24 cellular contexts compared by ENCODE assay signal in genomic region chr9:97505845-97506244, GRCh38. TPM values are rescaled to one million over a fixed set of nuclear protein-coding genes. Genes with fewer than 3 reads are reported as not detected.
DNase-seq lines count a peak whose midpoint lies in the region; ATAC-seq and TF ChIP-seq lines count a peak whose summit lies in the region.
"Had no signal": no experiment of that assay in that cellular context is flagged by ENCODE, and none has a peak within 500 bp of the region (broad histone marks: within the 10 kb centered on the region; RNA-seq: fewer than 3 reads in every experiment).

No MANE protein-coding gene starts in this region.

- H3K9me2 ChIP-seq in SK-N-SH: no peaks in the 10 kb centered on the region

- H3K36me3 ChIP-seq in SK-N-SH (replicated peaks in 1 of 2; ENCODE audit: control insufficient read depth in 1 of 2, insufficient read depth in 2 of 2, low read length in 1 of 2) (no peaks in the 10 kb centered on the region), uterus (no peaks in the 10 kb centered on the region)
- H3K36me3 ChIP-seq: BLaER1 treated with 17β-estradiol and CSF1 and Interleukin-3, amounts not matched to agents 10 nM and 100 nM had no signal

- ATAC-seq in SK-N-SH treated with all-trans-retinoic acid at 6 μM for 48 hours (no peak), WTC11 (no peak)
- ATAC-seq: CD8-positive, alpha-beta T cell; Panc1 had no signal

- H3K79me2 ChIP-seq in SK-N-SH (ENCODE audit: insufficient read depth): no peaks in the 10 kb centered on the region

- peaks cover 14% of the 10 kb centered on the region for H3K4me1 Mint-ChIP-seq in osteocyte (ENCODE audit: unreplicated experiment)
- peaks cover 19% of the 10 kb centered on the region for H3K4me1 Mint-ChIP-seq in WTC11

- no peak overlapping the region for H2AFZ ChIP-seq in SK-N-SH (ENCODE audit: low read depth)

- intact Hi-C loops in uterus (cut with DNase I; ENCODE audit: low total_unique reads): no loop called here

- no peaks in the 10 kb centered on the region for H3K9me3 Mint-ChIP-seq in osteocyte (ENCODE audit: unreplicated experiment)
- H3K9me3 Mint-ChIP-seq in WTC11: no peaks in the 10 kb centered on the region
- H3K9me3 Mint-ChIP-seq: CD8-positive, alpha-beta T cell; IgD-negative memory B cell had no signal

- TF ChIP-seq EP300 in SK-N-SH (IDR thresholded peaks at IDR 0.05; ENCODE audit: borderline replicate concordance in 1 of 2, low read depth in 1 of 2, low read length in 1 of 2): no peak

- TF ChIP-seq POLR2A in uterus (IDR thresholded peaks at IDR 0.05): no peak

- TF ChIP-seq CTCF in SK-N-SH (IDR thresholded peaks at IDR 0.05) (no peak), osteocyte (IDR thresholded peaks at IDR 0.05) (no peak), uterus (IDR thresholded peaks at IDR 0.05) (no peak), WTC11 (IDR thresholded peaks at IDR 0.05) (no peak)

- no peak overlapping the region for H3K4me2 ChIP-seq in SK-N-SH
- H3K4me2 ChIP-seq: BLaER1 treated with 17β-estradiol and CSF1 and Interleukin-3, amounts not matched to agents 10 nM and 100 nM had no signal

- H4K20me1 ChIP-seq in SK-N-SH (ENCODE audit: insufficient read depth): no peaks in the 10 kb centered on the region

- H3K27me3 Mint-ChIP-seq in osteocyte (ENCODE audit: unreplicated experiment) (peaks cover 44% of the 10 kb centered on the region), WTC11 (ENCODE audit: low read depth) (peaks cover 4% of the 10 kb centered on the region)

- peaks cover 1% of the 10 kb centered on the region for H3F3A ChIP-seq in SK-N-SH (replicated peaks; ENCODE audit: insufficient read depth)

- H3K4me1 ChIP-seq in SK-N-SH (ENCODE audit: control insufficient read depth in 1 of 2, insufficient read depth in 2 of 2, low read depth in 1 of 2, low read length in 1 of 2) (peaks cover 0 to 37% of the 10 kb centered on the region in 2 experiments; a peak in 3 of 4 replicates), uterus (no peaks in the 10 kb centered on the region)

- CTCF ChIA-PET in SK-N-SH (lab: Yijun Ruan, JAX): interaction anchor here (1.2 to 8.5 kb wide), 5 partner anchors 9 to 110 kb away, joined by 3 to 153 read pairs (median 7); no protein-coding TSS in a partner anchor
- CTCF ChIA-PET in WTC11 (lab: Charles Lee): interaction anchor here (0.9 to 2.0 kb wide), 2 partner anchors 93 to 184 kb away, joined by 3 to 9 read pairs; no protein-coding TSS in a partner anchor

- no peak overlapping the region for H3K4me3 Mint-ChIP-seq in osteocyte (ENCODE audit: unreplicated experiment)
- H3K4me3 Mint-ChIP-seq in WTC11: no peak overlapping the region
- H3K4me3 Mint-ChIP-seq: CD8-positive, alpha-beta T cell; IgD-negative memory B cell had no signal

- H3K9me3 ChIP-seq in SK-N-SH (no peaks in the 10 kb centered on the region), uterus (no peaks in the 10 kb centered on the region)

- POLR2A ChIA-PET in SK-N-SH (lab: Yijun Ruan, JAX) (interaction anchor here (1.5 to 1.6 kb wide), 2 partner anchors 51 to 56 kb away, joined by 5 to 7 read pairs; no protein-coding TSS in a partner anchor), WTC11 (lab: Charles Lee) (no interaction called here)

- peaks cover 42% of the 10 kb centered on the region for H3K27me3 ChIP-seq in SK-N-SH (ENCODE audit: insufficient read depth)
- no peaks in the 10 kb centered on the region for H3K27me3 ChIP-seq in uterus

- no peak for TF ChIP-seq RAD21 in SK-N-SH (IDR thresholded peaks at IDR 0.05; ENCODE audit: low read length)

- WGBS in SK-N-SH (ENCODE audit: low lambda C conversion rate): 50% methylated on average over 3 of the region's 3 CpGs

- H3K9ac ChIP-seq in SK-N-SH: no peak overlapping the region
- H3K9ac ChIP-seq: BLaER1 treated with 17β-estradiol and CSF1 and Interleukin-3, amounts not matched to agents 10 nM and 100 nM had no signal

- DNase-seq in SK-N-SH (no peak), cerebellum (ENCODE audit: low spot score) (peak; percentile 73), osteocyte (ENCODE audit: extremely low spot score, unreplicated experiment) (peak; percentile 23), uterus (no peak), WTC11 (ENCODE audit: low spot score) (no peak)
- no peak for DNase-seq in stimulated activated CD4-positive, alpha-beta T cell treated with anti-CD3 and anti-CD28 coated beads, Interleukin-4, amount 100 ng/mL, for 1 hour
- no peak for DNase-seq in activated CD4-positive, alpha-beta T cell treated with anti-CD3 and anti-CD28 coated beads, Interleukin-2, amount 50 U/mL, for 1 hour
- DNase-seq: ACHN; Calu3; GDM1; Karpas-422; MV-4-11; NCI-H1105 treated with DMSO at 0.1 percent for 48 hours; NCI-H2029 treated with DMSO at 0.1 percent for 48 hours; NCI-H226; NCI-H510A treated with DMSO at 0.1 percent for 48 hours; NCI-H748 treated with DMSO at 0.1 percent for 48 hours; NK-92 treated with Interleukin-12 subunit alpha and Interleukin-12 subunit beta, amount 100 ng/mL, for 24 hours had no signal

- H3K36me3 Mint-ChIP-seq in osteocyte (ENCODE audit: unreplicated experiment): no peaks in the 10 kb centered on the region
- H3K36me3 Mint-ChIP-seq in WTC11: no peaks in the 10 kb centered on the region
- H3K36me3 Mint-ChIP-seq: CD8-positive, alpha-beta T cell had no signal

- H3K27ac Mint-ChIP-seq in osteocyte (ENCODE audit: unreplicated experiment): no peak overlapping the region
- H3K27ac Mint-ChIP-seq in WTC11: no peak overlapping the region
- H3K27ac Mint-ChIP-seq: CD8-positive, alpha-beta T cell; IgD-negative memory B cell had no signal

- H3K27ac ChIP-seq in SK-N-SH (ENCODE audit: low read depth in 2 of 2, low read length in 1 of 2): peak overlapping the region; percentile 51 to 100; a peak in 3 of 4 replicates
- peak overlapping the region; percentile 93 to 94 for H3K27ac ChIP-seq in uterus
- H3K27ac ChIP-seq: 22Rv1; BLaER1 treated with 17β-estradiol and CSF1 and Interleukin-3, amounts not matched to agents 10 nM and 100 nM had no signal

- peak overlapping the region in 1 of 2 experiments; percentile 20; a peak in 1 of 4 replicates for H3K4me3 ChIP-seq in SK-N-SH (ENCODE audit: low read depth in 2 of 2, low read length in 1 of 2)
- no peak overlapping the region for H3K4me3 ChIP-seq in uterus
- H3K4me3 ChIP-seq: BLaER1 treated with 17β-estradiol and CSF1 and Interleukin-3, amounts not matched to agents 10 nM and 100 nM had no signal

TF ChIP-seq in SK-N-SH, 30 proteins besides CTCF, POLR2A, EP300 and RAD21 (continues in another document):
- TF ChIP-seq FOXJ3 (CRISPR knock-in tag; IDR thresholded peaks at IDR 0.05) (no peak), TEAD4 (IDR thresholded peaks at IDR 0.05; ENCODE audit: borderline replicate concordance, insufficient read depth) (no peak), RFX5 (IDR thresholded peaks at IDR 0.05; ENCODE audit: low read length) (no peak), FOXM1 (IDR thresholded peaks at IDR 0.05; ENCODE audit: low read depth) (no peak), RCOR1 (IDR thresholded peaks at IDR 0.05; ENCODE audit: low read length) (no peak), ELF1 (IDR thresholded peaks at IDR 0.05) (no peak), TAF1 (IDR thresholded peaks at IDR 0.05; ENCODE audit: borderline replicate concordance, low read depth, low read length) (no peak), JUND (IDR thresholded peaks at IDR 0.05) (no peak), MXI1 (IDR thresholded peaks at IDR 0.05; ENCODE audit: low read depth, low read length) (no peak)

TF ChIP-seq in SK-N-SH treated with all-trans-retinoic acid at 6 μM for 48 hours, 23 proteins besides CTCF, POLR2A, EP300 and RAD21 (continues in another document):
- no peak for TF ChIP-seq ZFP30 (CRISPR knock-in tag; IDR thresholded peaks at IDR 0.05)
- no peak for TF ChIP-seq TOX (CRISPR knock-in tag; IDR thresholded peaks at IDR 0.05; ENCODE audit: borderline replicate concordance)
- TF ChIP-seq ZC3H10 (CRISPR knock-in tag; IDR thresholded peaks at IDR 0.05): no peak
- TF ChIP-seq CREB5 (CRISPR knock-in tag; IDR thresholded peaks at IDR 0.05; ENCODE audit: low read depth): no peak
- TF ChIP-seq ZNF8 (CRISPR knock-in tag; IDR thresholded peaks at IDR 0.05): no peak

TF ChIP-seq in WTC11, 78 proteins besides CTCF, POLR2A, EP300 and RAD21:
- TF ChIP-seq CBFB (CRISPR knock-in tag; IDR thresholded peaks at IDR 0.05; ENCODE audit: low read depth) (no peak), ZNF425 (CRISPR knock-in tag; conservative IDR thresholded peaks at IDR 0.05) (no peak), ETV6 (CRISPR knock-in tag; IDR thresholded peaks at IDR 0.05) (no peak), KAT7 (CRISPR knock-in tag; IDR thresholded peaks at IDR 0.05; ENCODE audit: borderline replicate concordance) (no peak), ZNF423 (CRISPR knock-in tag; IDR thresholded peaks at IDR 0.05) (no peak), NR2C2 (CRISPR knock-in tag; IDR thresholded peaks at IDR 0.05) (no peak)

RNA-seq across cellular contexts. Expression of gene TMOD1, which starts 4.4 kb away (rescaled TPM):
- polyA plus RNA-seq in SK-N-SH (2012; rRNA removed): 0.54 and 1.6 TPM in 2 replicates
- polyA plus RNA-seq in SK-N-SH (2012; cell fraction: cytosol; rRNA removed): 3.8 and 5.6 TPM in 2 replicates
- polyA plus RNA-seq in SK-N-SH (2012; cell fraction: nucleus; rRNA removed): 1.1 and 1.2 TPM in 2 replicates
- 5.4 TPM for total RNA-seq in cerebellum
- total RNA-seq in osteocyte: not detected in 2 replicates
- 10 to 100 TPM in 3 of 4 donors, 1 to 10 TPM in 1; 5.9 to 93.7 (median 22.2) TPM for total RNA-seq in uterus
- total RNA-seq in WTC11 (2021): 1.0 to 1.6 TPM (median 1.4 TPM) in 3 replicates

Comparison
In these comparisons a context has a peak if more than half of its experiments do, and no peak if none do; other contexts are left out.
1. DNase-seq: peak in cerebellum (single experiment) and osteocyte (single experiment); none in SK-N-SH (single experiment), uterus (0 of 2), stimulated activated CD4-positive, alpha-beta T cell treated with anti-CD3 and anti-CD28 coated beads, Interleukin-4, amount 100 ng/mL, for 1 hour (single experiment), activated CD4-positive, alpha-beta T cell treated with anti-CD3 and anti-CD28 coated beads, Interleukin-2, amount 50 U/mL, for 1 hour (single experiment) and WTC11 (single experiment).